15 cellular contexts compared by ENCODE assay signal in genomic region chr1:147169171-147169570, GRCh38. TPM values are rescaled to one million over a fixed set of nuclear protein-coding genes. Genes with fewer than 3 reads are reported as not detected.
DNase-seq lines count a peak whose midpoint lies in the region; TF ChIP-seq lines count a peak whose summit lies in the region.
"Had no signal": no experiment of that assay in that cellular context is flagged by ENCODE, and none has a peak within 500 bp of the region (broad histone marks: within the 10 kb centered on the region; RNA-seq: fewer than 3 reads in every experiment).

No MANE protein-coding gene starts in this region.

- H3K9me3 Mint-ChIP-seq in endodermal cell = peaks cover 2% of the 10 kb centered on the region
- peaks cover 7% of the 10 kb centered on the region for H3K9me3 Mint-ChIP-seq in nephron progenitor cell
- H3K9me3 Mint-ChIP-seq in CD8-positive, alpha-beta memory T cell = no peaks in the 10 kb centered on the region
- H3K9me3 Mint-ChIP-seq: activated CD4-positive, alpha-beta T cell treated with anti-CD3 and anti-CD28 coated beads, Interleukin-2, amount 10 ng/mL, durations not matched to agents 7 days and 5 days; CD4-positive, alpha-beta T cell had no signal

- TF ChIP-seq CTCF in OCI-LY7 (conservative IDR thresholded peaks at IDR 0.05; ENCODE audit: low read length) = no peak
- TF ChIP-seq CTCF in endodermal cell (conservative IDR thresholded peaks at IDR 0.05) = no peak
- no peak for TF ChIP-seq CTCF in nephron progenitor cell (IDR thresholded peaks at IDR 0.05)
- TF ChIP-seq CTCF in GM20000 (IDR thresholded peaks at IDR 0.05; ENCODE audit: extremely low read depth, missing control alignments) = no peak

- peaks cover 41% of the 10 kb centered on the region for H3K36me3 Mint-ChIP-seq in endodermal cell (ENCODE audit: low read depth)
- peaks cover 37% of the 10 kb centered on the region for H3K36me3 Mint-ChIP-seq in nephron progenitor cell (ENCODE audit: low read depth)
- H3K36me3 Mint-ChIP-seq in CD8-positive, alpha-beta memory T cell = peaks cover 0 to 47% (median 14%) of the 10 kb centered on the region in 3 donors

- H3K4me1 Mint-ChIP-seq in endodermal cell (peaks cover 34% of the 10 kb centered on the region), nephron progenitor cell (peaks cover 44% of the 10 kb centered on the region)
- H3K4me1 Mint-ChIP-seq in CD8-positive, alpha-beta memory T cell = peaks cover 31 to 50% (median 48%) of the 10 kb centered on the region in 3 donors

- intact Hi-C loops in OCI-LY7 (cut with micrococcal nuclease; ENCODE audit: unreplicated experiment) = no loop called here

- no peaks in the 10 kb centered on the region for H4K20me1 ChIP-seq in OCI-LY7 (ENCODE audit: insufficient read depth, low read length)

- H3K27ac ChIP-seq in OCI-LY7 (ENCODE audit: low read depth, low read length, poor library complexity, severe bottlenecking) = no peak overlapping the region
- no peak overlapping the region for H3K27ac ChIP-seq in endodermal cell (ENCODE audit: low read depth, low read length)
- no peak overlapping the region for H3K27ac ChIP-seq in CD8-positive, alpha-beta memory T cell (ENCODE audit: low read depth, low read length)

- DNase-seq in COLO829 (ENCODE audit: low spot score) (peak; percentile 53), OCI-LY7 (ENCODE audit: low spot score) (no peak), endodermal cell (no peak), nephron progenitor cell (no peak), GOT3 (lab: John Stamatoyannopoulos, UW) (no peak), GM20000 (ENCODE audit: low spot score) (no peak)
- DNase-seq in CD8-positive, alpha-beta memory T cell = no peak
- no peak for DNase-seq in activated CD4-positive, CD25-positive, alpha-beta regulatory T cell (lab: John Stamatoyannopoulos, UW)
- DNase-seq: activated CD4-positive, alpha-beta T cell treated with anti-CD3 and anti-CD28 coated beads, Interleukin-2, amount 10 ng/mL, durations not matched to agents 7 days and 5 days; activated naive CD4-positive, alpha-beta T cell treated with anti-CD3 and anti-CD28 coated beads, Interleukin-2, amount 10 ng/mL, durations not matched to agents 7 days and 5 days; CD4-positive, alpha-beta T cell; effector memory CD4-positive, alpha-beta T cell; stimulated activated CD4-positive, alpha-beta T cell treated with anti-CD3 and anti-CD28 coated beads, Interleukin-15, amount 100 ng/mL, for 24 hours; stimulated activated naive CD8-positive, alpha-beta T cell treated with anti-CD3 and anti-CD28 coated beads, Interleukin-15, Interleukin-2, amounts not matched to agents 100 U/mL and 50 U/mL, for 24 hours had no signal

- H3K4me1 ChIP-seq in OCI-LY7 (ENCODE audit: insufficient read depth, low read length, poor library complexity, severe bottlenecking) = peaks cover 30% of the 10 kb centered on the region
- peaks cover 4% of the 10 kb centered on the region for H3K4me1 ChIP-seq in endodermal cell (ENCODE audit: control insufficient read depth, insufficient read depth, low read length)
- H3K4me1 ChIP-seq in CD8-positive, alpha-beta memory T cell (ENCODE audit: insufficient read depth, low read length) = peaks cover 25% of the 10 kb centered on the region

- H3K79me2 ChIP-seq in OCI-LY7 (ENCODE audit: insufficient read depth, low read depth, low read length) = peaks cover 35% of the 10 kb centered on the region

- H3K27me3 Mint-ChIP-seq in endodermal cell (ENCODE audit: insufficient read depth) = no peaks in the 10 kb centered on the region
- H3K27me3 Mint-ChIP-seq in nephron progenitor cell (ENCODE audit: low read depth, poor library complexity) = no peaks in the 10 kb centered on the region
- H3K27me3 Mint-ChIP-seq in CD8-positive, alpha-beta memory T cell = no peaks in the 10 kb centered on the region
- H3K27me3 Mint-ChIP-seq: activated CD4-positive, alpha-beta T cell treated with anti-CD3 and anti-CD28 coated beads, Interleukin-2, amount 10 ng/mL, durations not matched to agents 7 days and 5 days; CD4-positive, alpha-beta T cell had no signal

- H3K9ac ChIP-seq in endodermal cell (ENCODE audit: extremely low read depth, low read length, poor library complexity, severe bottlenecking) = no peak overlapping the region

- TSS peak; percentile 50 for BruUV-seq in OCI-LY7 (replicated peaks; lab: Mats Ljungman, UMichigan)

- H3K4me3 ChIP-seq in OCI-LY7 (ENCODE audit: low read depth, low read length, poor library complexity, severe bottlenecking) (peak overlapping the region; percentile 87), endodermal cell (ENCODE audit: low read length) (peak overlapping the region; percentile 99)
- no peak overlapping the region for H3K4me3 ChIP-seq in CD8-positive, alpha-beta memory T cell (ENCODE audit: low read length)
- H3K4me3 ChIP-seq: cardiac muscle cell had no signal

- POLR2A ChIA-PET in OCI-LY7 (lab: Charles Lee) = interaction anchor here (0.7 to 2.5 kb wide), 3 partner anchors 10 to 126 kb away, joined by 3 to 10 read pairs (median 3); no protein-coding TSS in a partner anchor
- POLR2A ChIA-PET in CD8-positive, alpha-beta memory T cell (lab: Charles Lee) = no interaction called here

- 62 to 75% methylated on average over 1 to 2 of the region's 3 CpGs for WGBS in endodermal cell (ENCODE audit: insufficient coverage in 1 of 2, insufficient read length in 1 of 2), 2 experiments

- no peaks in the 10 kb centered on the region for H3K27me3 ChIP-seq in endodermal cell (ENCODE audit: control insufficient read depth, insufficient read depth, low read length, poor library complexity, severe bottlenecking)
- no peaks in the 10 kb centered on the region for H3K27me3 ChIP-seq in CD8-positive, alpha-beta memory T cell (ENCODE audit: insufficient read depth, low read length, poor library complexity, severe bottlenecking)
- H3K27me3 ChIP-seq: cardiac muscle cell had no signal

- H2AFZ ChIP-seq in OCI-LY7 (ENCODE audit: low read length) = no peak overlapping the region

- peak overlapping the region; percentile 90; the same call in 1 of the 2 replicates for H3K4me2 ChIP-seq in OCI-LY7 (ENCODE audit: low read length)

- H3K36me3 ChIP-seq in OCI-LY7 (ENCODE audit: insufficient read depth, low read length) (peaks cover 35% of the 10 kb centered on the region), endodermal cell (ENCODE audit: control insufficient read depth, insufficient read depth, low read length) (peaks cover 42% of the 10 kb centered on the region)
- no peaks in the 10 kb centered on the region for H3K36me3 ChIP-seq in CD8-positive, alpha-beta memory T cell (ENCODE audit: insufficient read depth, low read length)
- H3K36me3 ChIP-seq: cardiac muscle cell had no signal

- H3K4me3 Mint-ChIP-seq in endodermal cell = peak overlapping the region; percentile 92
- peak overlapping the region; percentile 98 for H3K4me3 Mint-ChIP-seq in nephron progenitor cell
- no peak overlapping the region for H3K4me3 Mint-ChIP-seq in CD8-positive, alpha-beta memory T cell

- H3K27ac Mint-ChIP-seq in endodermal cell (no peak overlapping the region), nephron progenitor cell (no peak overlapping the region)
- H3K27ac Mint-ChIP-seq in CD8-positive, alpha-beta memory T cell = no peak overlapping the region
- H3K27ac Mint-ChIP-seq: activated CD4-positive, alpha-beta T cell treated with anti-CD3 and anti-CD28 coated beads, Interleukin-2, amount 10 ng/mL, durations not matched to agents 7 days and 5 days; activated naive CD4-positive, alpha-beta T cell treated with anti-CD3 and anti-CD28 coated beads, Interleukin-2, amount 10 ng/mL, durations not matched to agents 7 days and 5 days; CD4-positive, alpha-beta T cell had no signal

- CTCF ChIA-PET in OCI-LY7 (lab: Charles Lee; ENCODE audit: unreplicated experiment) = no interaction called here
- CTCF ChIA-PET in CD8-positive, alpha-beta memory T cell (lab: Charles Lee) = interaction anchor here (1.7 kb wide), 1 partner anchor 73 kb away, joined by 17 read pairs; the partner anchor contains the start of gene CHD1L

- H3K9me3 ChIP-seq in OCI-LY7 (ENCODE audit: low read length) (no peaks in the 10 kb centered on the region), endodermal cell (ENCODE audit: control insufficient read depth, low read length) (no peaks in the 10 kb centered on the region)
- no peaks in the 10 kb centered on the region for H3K9me3 ChIP-seq in CD8-positive, alpha-beta memory T cell (ENCODE audit: low read length)

- H3K9me2 ChIP-seq in OCI-LY7 (ENCODE audit: insufficient read depth, low read length) = no peaks in the 10 kb centered on the region

RNA-seq across cellular contexts. Expression of gene PRKAB2, which starts 3.1 kb away (rescaled TPM):
- 11.6 and 12.0 TPM in 2 replicates for total RNA-seq in OCI-LY7 (2014; rRNA removed; shearing (Covaris generic))
- 17.4 and 24.3 TPM in 2 replicates for total RNA-seq in OCI-LY7 (2022)
- 10 to 100 TPM; 50.5 to 83.5 TPM for total RNA-seq in endodermal cell
- 38.7 TPM for polyA plus RNA-seq in endodermal cell (2013, experiment 1 of 2)
- 37.8 TPM for polyA plus RNA-seq in endodermal cell (2013, experiment 2 of 2)
- 1 to 10 TPM; 7.3 to 8.5 TPM for total RNA-seq in CD8-positive, alpha-beta memory T cell
- 2.2 TPM for polyA plus RNA-seq in CD8-positive, alpha-beta memory T cell

RNA-seq across cellular contexts. Expression of gene FMO5, which starts 56.0 kb away (rescaled TPM):
- total RNA-seq in OCI-LY7 (2014; rRNA removed; shearing (Covaris generic)) = 2.2 and 3.9 TPM in 2 replicates
- total RNA-seq in OCI-LY7 (2022) (1.7 and 2.9 TPM in 2 replicates), endodermal cell (10 to 100 TPM; 13.9 to 14.1 TPM)
- polyA plus RNA-seq in endodermal cell (2013, experiment 1 of 2) = 2.6 TPM
- polyA plus RNA-seq in endodermal cell (2013, experiment 2 of 2) = 2.3 TPM
- total RNA-seq in CD8-positive, alpha-beta memory T cell = under 1 TPM; 0.31 to 0.35 TPM
- polyA plus RNA-seq in CD8-positive, alpha-beta memory T cell = 1.2 TPM

Comparison
In these comparisons a context has a peak if more than half of its experiments do, and no peak if none do; other contexts are left out.
1. H3K4me3 Mint-ChIP-seq: peak in endodermal cell (single experiment) and nephron progenitor cell (single experiment); none in CD8-positive, alpha-beta memory T cell (0 of 7).